1 cellular context compared by ENCODE assay signal in genomic region chr19:10478476-10478875, GRCh38.
TF ChIP-seq lines count a peak whose summit lies in the region.

No MANE protein-coding gene starts in this region.

TF ChIP-seq in K562, 482 proteins besides CTCF, POLR2A, EP300 and RAD21:
- TF ChIP-seq EZH2 (IDR thresholded peaks at IDR 0.05; ENCODE audit: borderline replicate concordance, low read depth, low read length) (no peak), BCOR (IDR thresholded peaks at IDR 0.05) (peak; percentile 86)
